ENCODE assay signal across 10 cellular contexts in the genomic region with DNA sequence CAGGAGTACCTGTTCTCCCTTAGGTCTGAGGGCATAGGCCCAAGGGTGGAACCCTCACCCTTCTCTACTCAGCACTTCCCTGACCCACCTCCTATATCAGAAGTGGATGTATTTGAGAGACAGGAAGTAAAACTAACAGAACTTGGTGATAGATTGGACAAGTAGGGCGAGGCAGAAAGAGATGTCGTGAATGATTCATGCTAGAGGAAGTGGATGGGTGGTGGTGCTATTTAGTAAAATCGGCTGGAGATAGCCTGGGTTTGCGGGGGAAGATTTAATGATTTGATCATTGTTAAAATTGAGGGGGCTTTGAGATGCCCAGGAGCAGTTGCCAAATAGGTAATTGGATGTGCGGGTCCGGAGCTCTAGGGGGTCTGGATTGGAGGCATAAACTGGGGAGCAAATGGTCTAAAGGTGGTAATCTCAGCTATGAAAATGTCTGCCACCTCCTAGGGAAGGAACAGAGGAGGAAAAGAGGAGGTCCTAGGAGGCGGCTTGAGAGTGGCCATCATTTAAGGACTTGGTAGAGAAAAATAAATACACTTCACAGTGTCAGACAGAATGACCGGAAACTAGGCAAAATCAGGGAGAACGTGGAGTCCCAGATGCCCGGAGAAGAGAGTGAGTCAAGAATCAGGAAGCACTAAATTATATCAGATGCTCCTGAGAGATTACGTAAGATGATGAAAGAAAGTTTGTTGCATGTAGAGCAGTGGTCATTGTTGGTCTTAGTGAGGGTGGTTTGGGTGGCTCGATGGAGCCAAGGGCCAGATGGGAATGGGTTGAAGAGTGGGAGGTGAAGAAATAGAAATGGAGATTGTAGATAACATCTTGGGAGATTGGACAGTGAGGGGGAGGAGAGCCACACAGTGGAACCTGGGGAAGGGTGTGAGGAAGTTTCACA.
DNase-seq lines count a peak whose midpoint lies in the region; ATAC-seq, FAIRE-seq and TF ChIP-seq lines count a peak whose summit lies in the region.
"Had no signal": no experiment of that assay in that cellular context is flagged by ENCODE, and none has a peak within 500 bp of the region (broad histone marks: within the 10 kb centered on the region; RNA-seq: fewer than 3 reads in every experiment).

No MANE protein-coding gene starts in this region.

- no peaks in the 10 kb centered on the region for H3K9me3 ChIP-seq in mucosa of descending colon

- peaks cover 2% of the 10 kb centered on the region for H3K27me3 Mint-ChIP-seq in activated CD8-positive, alpha-beta T cell treated with anti-CD3 and anti-CD28 coated beads, Interleukin-2, amount 10 ng/mL, durations not matched to agents 7 days and 5 days (ENCODE audit: low read depth)

- intact Hi-C loops in mucosa of descending colon (cut with DNase I, micrococcal nuclease) (no loop called here), sciatic nerve (cut with DNase I) (no loop called here)

- H3K4me3 Mint-ChIP-seq in activated CD8-positive, alpha-beta T cell treated with anti-CD3 and anti-CD28 coated beads, Interleukin-2, amount 10 ng/mL, durations not matched to agents 7 days and 5 days, result peak overlapping the region; percentile 1

- no peaks in the 10 kb centered on the region for H3K9me3 Mint-ChIP-seq in activated CD8-positive, alpha-beta T cell treated with anti-CD3 and anti-CD28 coated beads, Interleukin-2, amount 10 ng/mL, durations not matched to agents 7 days and 5 days (ENCODE audit: insufficient read depth)

- H3K4me1 ChIP-seq in mucosa of descending colon (ENCODE audit: low read depth), result peaks cover 6% of the 10 kb centered on the region

- POLR2A ChIA-PET in activated CD8-positive, alpha-beta T cell treated with anti-CD3 and anti-CD28 coated beads, Interleukin-2, amount 10 ng/mL, durations not matched to agents 7 days and 5 days (lab: Charles Lee), result interaction anchor here (0.6 to 1.8 kb wide), 3 partner anchors 145 to 582 kb away, joined by 3 to 16 read pairs (median 3); a partner anchor contains a TSS

- no peaks in the 10 kb centered on the region for H3K36me3 ChIP-seq in mucosa of descending colon (ENCODE audit: low read depth)

- H3K4me1 Mint-ChIP-seq in activated CD8-positive, alpha-beta T cell treated with anti-CD3 and anti-CD28 coated beads, Interleukin-2, amount 10 ng/mL, durations not matched to agents 7 days and 5 days (ENCODE audit: low read depth), result peaks cover 27% of the 10 kb centered on the region

- CTCF ChIA-PET in activated CD8-positive, alpha-beta T cell treated with anti-CD3 and anti-CD28 coated beads, Interleukin-2, amount 10 ng/mL, durations not matched to agents 7 days and 5 days (lab: Charles Lee), result interaction anchor here (0.6 to 2.1 kb wide), 7 partner anchors 11 to 146 kb away, joined by 3 to 18 read pairs (median 4); a partner anchor contains a TSS

- no peak overlapping the region for H3K4me3 ChIP-seq in mucosa of descending colon

- DNase-seq in Daoy (ENCODE audit: low read depth) (peak; percentile 13), HTR-8/SVneo (ENCODE audit: insufficient read length, low spot score) (peak; percentile 17), mucosa of descending colon (peak in 1 of 3 donors; percentile 23), sciatic nerve (ENCODE audit: low spot score) (no peak), NCI-H2196 (lab: John Stamatoyannopoulos, UW; ENCODE audit: unreplicated experiment) (no peak)
- peak; percentile 31 for DNase-seq in activated CD8-positive, alpha-beta T cell treated with anti-CD3 and anti-CD28 coated beads, Interleukin-2, amount 10 ng/mL, durations not matched to agents 7 days and 5 days
- no peak for DNase-seq in stimulated activated CD4-positive, alpha-beta T cell treated with anti-CD3 and anti-CD28 coated beads, Interleukin-2, amount 100 ng/mL, for 24 hours
- DNase-seq: NCI-H1417 treated with DMSO at 0.1 percent for 48 hours had no signal

- peak; percentile 75 for ATAC-seq in activated CD8-positive, alpha-beta T cell treated with anti-CD3 and anti-CD28 coated beads, Interleukin-2, amount 10 ng/mL, durations not matched to agents 7 days and 5 days
- ATAC-seq in mucosa of descending colon (peak; percentile 89), HG02678 (IDR thresholded peaks at IDR 0.05; ENCODE audit: unreplicated experiment) (no peak), sciatic nerve (no peak)

- TF ChIP-seq CTCF in mucosa of descending colon (IDR thresholded peaks at IDR 0.05), result no peak

- H3K27ac Mint-ChIP-seq in activated CD8-positive, alpha-beta T cell treated with anti-CD3 and anti-CD28 coated beads, Interleukin-2, amount 10 ng/mL, durations not matched to agents 7 days and 5 days, result peak overlapping the region; percentile 77

- no peak for FAIRE-seq in HTR-8/SVneo (lab: Jason Lieb, UNC)
- FAIRE-seq: TTC549 had no signal

- H3K36me3 Mint-ChIP-seq in activated CD8-positive, alpha-beta T cell treated with anti-CD3 and anti-CD28 coated beads, Interleukin-2, amount 10 ng/mL, durations not matched to agents 7 days and 5 days (ENCODE audit: low read depth), result no peaks in the 10 kb centered on the region

Comparison
In these comparisons a context has a peak if more than half of its experiments do, and no peak if none do; other contexts are left out.
1. DNase-seq: peak in Daoy (single experiment), HTR-8/SVneo (single experiment) and activated CD8-positive, alpha-beta T cell treated with anti-CD3 and anti-CD28 coated beads, Interleukin-2, amount 10 ng/mL, durations not matched to agents 7 days and 5 days (single experiment); none in stimulated activated CD4-positive, alpha-beta T cell treated with anti-CD3 and anti-CD28 coated beads, Interleukin-2, amount 100 ng/mL, for 24 hours (0 of 2), sciatic nerve (single experiment) and NCI-H2196 (single experiment).
2. ATAC-seq: peak in activated CD8-positive, alpha-beta T cell treated with anti-CD3 and anti-CD28 coated beads, Interleukin-2, amount 10 ng/mL, durations not matched to agents 7 days and 5 days (single experiment) and mucosa of descending colon (single experiment); none in HG02678 (single experiment) and sciatic nerve (single experiment).